Comparison of ENCODE assay signal across 8 cellular contexts in the genomic region with DNA sequence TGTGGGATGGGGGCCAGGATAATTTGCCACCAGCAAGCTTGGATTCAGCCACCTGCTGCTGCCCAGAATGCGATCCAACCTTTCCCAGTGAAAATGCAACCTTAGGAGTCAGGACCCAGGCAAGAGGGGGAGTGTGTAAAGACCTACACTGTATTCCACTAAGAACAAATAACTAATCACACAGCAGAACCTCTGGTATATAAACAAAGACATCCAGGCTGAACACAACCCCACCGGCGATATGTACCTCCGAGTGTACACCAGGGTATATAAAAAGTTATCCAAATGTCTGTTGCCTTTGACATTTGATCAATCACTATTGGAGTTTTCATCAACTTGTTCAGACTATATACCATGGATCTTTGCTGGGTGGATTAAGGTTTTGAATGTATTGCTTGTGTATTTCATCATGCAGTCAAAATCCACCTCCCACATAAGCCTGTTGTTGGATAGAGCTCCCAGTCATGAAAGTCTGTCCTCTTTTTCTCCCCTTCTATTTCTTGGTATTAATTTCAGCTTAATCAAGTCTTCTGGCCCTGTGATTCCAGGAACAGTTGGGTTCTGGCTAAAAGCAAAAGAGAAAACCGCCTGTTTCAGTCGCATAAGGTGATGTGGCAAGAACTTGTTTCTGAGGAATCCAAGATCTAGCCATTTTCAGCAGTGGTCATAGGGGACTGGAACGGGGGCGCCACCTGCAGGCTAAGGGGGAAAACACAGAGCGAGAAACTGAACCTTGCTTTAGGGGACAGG.
A peak's percentile ranks its signal among the peaks of the same experiment; 100 is the strongest.
DNase-seq lines count a peak whose midpoint lies in the region; ATAC-seq and TF ChIP-seq lines count a peak whose summit lies in the region.

No MANE protein-coding gene starts in this region.

- CTCF ChIA-PET in activated CD4-positive, alpha-beta T cell treated with anti-CD3 and anti-CD28 coated beads, Interleukin-2, amount 10 ng/mL, durations not matched to agents 7 days and 5 days (lab: Charles Lee): interaction anchor here (0.6 to 2.3 kb wide), 12 partner anchors 8 to 563 kb away, joined by 3 to 10 read pairs (median 4); partner anchors contain the start of gene OPTN

- ATAC-seq in HG03135 (IDR thresholded peaks at IDR 0.05; ENCODE audit: unreplicated experiment): peak; percentile 74
- no peak for ATAC-seq in HG03457 (IDR thresholded peaks at IDR 0.05; ENCODE audit: unreplicated experiment)

- H3K9me3 Mint-ChIP-seq in activated CD4-positive, alpha-beta T cell treated with anti-CD3 and anti-CD28 coated beads, Interleukin-2, amount 10 ng/mL, durations not matched to agents 7 days and 5 days: no peaks in the 10 kb centered on the region

- DNase-seq in GM10266 (ENCODE audit: extremely low spot score) (peak; percentile 75), NCI-H510A treated with DMSO at 0.1 percent for 48 hours (lab: John Stamatoyannopoulos, UW) (peak; percentile 91), coronary artery (ENCODE audit: low spot score) (peak; percentile 86), lower leg skin (ENCODE audit: low spot score in 2 of 2) (peak; percentile 70 to 97)
- peak; percentile 83 for DNase-seq in activated CD4-positive, alpha-beta T cell treated with anti-CD3 and anti-CD28 coated beads, Interleukin-2, amount 10 ng/mL, durations not matched to agents 7 days and 5 days
- peak; percentile 53 to 79 (median 73) for DNase-seq in stimulated activated CD4-positive, alpha-beta T cell treated with anti-CD3 and anti-CD28 coated beads, TNF-alpha, amount 100 ng/mL, for 24 hours (ENCODE audit: low read depth in 3 of 3)

- peak overlapping the region; percentile 54 to 74 for H3K27ac ChIP-seq in coronary artery

- no peak for TF ChIP-seq POLR2A in lower leg skin (IDR thresholded peaks at IDR 0.05)

- peak overlapping the region; percentile 51 for H3K27ac Mint-ChIP-seq in activated CD4-positive, alpha-beta T cell treated with anti-CD3 and anti-CD28 coated beads, Interleukin-2, amount 10 ng/mL, durations not matched to agents 7 days and 5 days

- intact Hi-C loops in lower leg skin (cut with DNase I; ENCODE audit: low total_unique reads): no loop called here

- H3K4me3 ChIP-seq in coronary artery: no peak overlapping the region
- no peak overlapping the region for H3K4me3 ChIP-seq in lower leg skin (ENCODE audit: low read depth, poor library complexity, severe bottlenecking)

- TF ChIP-seq CTCF in GM10266 (IDR thresholded peaks at IDR 0.05; ENCODE audit: control insufficient read depth, insufficient read depth, low read depth, missing control alignments): peak; percentile 97
- TF ChIP-seq CTCF in coronary artery (IDR thresholded peaks at IDR 0.05): peak; percentile 91
- peak in 1 of 3 donors; percentile 68 for TF ChIP-seq CTCF in lower leg skin (IDR thresholded peaks at IDR 0.05)

- peaks cover 47% of the 10 kb centered on the region for H3K4me1 Mint-ChIP-seq in activated CD4-positive, alpha-beta T cell treated with anti-CD3 and anti-CD28 coated beads, Interleukin-2, amount 10 ng/mL, durations not matched to agents 7 days and 5 days

- H3K27me3 Mint-ChIP-seq in activated CD4-positive, alpha-beta T cell treated with anti-CD3 and anti-CD28 coated beads, Interleukin-2, amount 10 ng/mL, durations not matched to agents 7 days and 5 days: no peaks in the 10 kb centered on the region

- H3K36me3 Mint-ChIP-seq in activated CD4-positive, alpha-beta T cell treated with anti-CD3 and anti-CD28 coated beads, Interleukin-2, amount 10 ng/mL, durations not matched to agents 7 days and 5 days (ENCODE audit: low read depth): no peaks in the 10 kb centered on the region

- H3K4me3 Mint-ChIP-seq in activated CD4-positive, alpha-beta T cell treated with anti-CD3 and anti-CD28 coated beads, Interleukin-2, amount 10 ng/mL, durations not matched to agents 7 days and 5 days: no peak overlapping the region

- WGBS in lower leg skin, 2 donors: 42 to 43% methylated on average over 9 of the region's 9 CpGs

- POLR2A ChIA-PET in activated CD4-positive, alpha-beta T cell treated with anti-CD3 and anti-CD28 coated beads, Interleukin-2, amount 10 ng/mL, durations not matched to agents 7 days and 5 days (lab: Charles Lee): no interaction called here
